ENCODE assay signal across 7 cellular contexts in genomic region chr10:23877791-23878190, GRCh38.
"Had no signal": no experiment of that assay in that cellular context is flagged by ENCODE, and none has a peak within 500 bp of the region (broad histone marks: within the 10 kb centered on the region; RNA-seq: fewer than 3 reads in every experiment).

No MANE protein-coding gene starts in this region.

- H3K9me3 ChIP-seq: HAP-1 had no signal

- H3K9me3 Mint-ChIP-seq: GM23338 had no signal

- H3K4me1 Mint-ChIP-seq: GM23338, IgD-negative memory B cell had no signal

- H3K4me1 ChIP-seq: HAP-1 had no signal

- H3K36me3 ChIP-seq: HAP-1 had no signal

- DNase-seq: H7, HFFc6, KBM-7 had no signal

- H3K4me3 ChIP-seq: GM23338, HAP-1 had no signal

- H3K27me3 Mint-ChIP-seq: IgD-negative memory B cell had no signal

- H3K4me3 Mint-ChIP-seq: GM23338, HFFc6, IgD-negative memory B cell had no signal

- H3K27ac Mint-ChIP-seq: GM23338, HFFc6, IgD-negative memory B cell had no signal

- H3K27ac ChIP-seq: HL-60 had no signal
